Comparison of ENCODE assay signal across 19 cellular contexts in the genomic region with DNA sequence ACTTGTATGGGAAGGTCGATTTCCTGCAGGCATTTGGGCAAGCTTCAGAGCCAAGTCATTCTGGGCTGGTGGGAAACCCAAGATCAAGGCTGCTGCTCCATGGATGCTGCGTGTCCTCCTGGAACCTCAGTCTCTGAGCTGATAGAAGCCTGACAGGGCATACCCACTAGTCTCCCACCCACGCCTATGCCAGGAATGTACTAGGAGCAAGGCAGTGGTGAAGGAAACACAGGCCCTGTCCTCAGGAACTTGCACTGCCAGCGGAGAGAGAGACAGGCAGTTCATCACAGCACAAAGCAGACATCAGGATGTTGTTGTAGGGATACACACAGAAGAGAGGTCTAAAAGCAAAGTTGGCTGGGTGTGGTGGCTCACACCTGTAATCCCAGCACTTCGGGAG.
DNase-seq lines count a peak whose midpoint lies in the region; ATAC-seq and TF ChIP-seq lines count a peak whose summit lies in the region.
"Had no signal": no experiment of that assay in that cellular context is flagged by ENCODE, and none has a peak within 500 bp of the region (broad histone marks: within the 10 kb centered on the region; RNA-seq: fewer than 3 reads in every experiment).

No MANE protein-coding gene starts in this region.

- H3K4me1 ChIP-seq in neural progenitor cell: no peaks in the 10 kb centered on the region

- DNase-seq in activated T-cell treated with anti-CD3 and anti-CD28 coated beads, Interleukin-2, amount 50 U/mL, for 24 hours: peak; percentile 9
- no peak for DNase-seq in activated T-cell treated with anti-CD3 and anti-CD28 coated beads, Interleukin-2, amount 50 U/mL, for 4 hours
- DNase-seq in amniotic epithelial cell (ENCODE audit: low read depth) (peak; percentile 37), neural progenitor cell (ENCODE audit: low spot score) (no peak), type B pancreatic cell (ENCODE audit: extremely low spot score, unreplicated experiment) (no peak), DMS53 (lab: John Stamatoyannopoulos, UW) (no peak), inferior parietal cortex (ENCODE audit: extremely low spot score) (no peak)
- DNase-seq: CD8-positive, alpha-beta memory T cell; DND-41; GF-D8; NCI-H1105; NCI-H1694; NCI-H510A treated with DMSO at 0.1 percent for 48 hours; NCI-H82 had no signal

- ATAC-seq in activated T-cell treated with anti-CD3 and anti-CD28 coated beads, Interleukin-2, amount 50 U/mL, for 4 hours: no peak
- no peak for ATAC-seq in GM18867 (IDR thresholded peaks at IDR 0.05; ENCODE audit: unreplicated experiment)
- ATAC-seq: GM23338, Panc1, Right ventricle myocardium inferior had no signal

- H3K4me3 Mint-ChIP-seq in activated T-cell treated with anti-CD3 and anti-CD28 coated beads, Interleukin-2, amount 50 U/mL, for 24 hours: no peak overlapping the region
- H3K4me3 Mint-ChIP-seq in activated T-cell treated with anti-CD3 and anti-CD28 coated beads, Interleukin-2, amount 50 U/mL, for 4 hours: no peak overlapping the region
- H3K4me3 Mint-ChIP-seq in neural progenitor cell (no peak overlapping the region), type B pancreatic cell (no peak overlapping the region)
- H3K4me3 Mint-ChIP-seq: CD8-positive, alpha-beta memory T cell; GM23338 had no signal

- H3K27me3 Mint-ChIP-seq in activated T-cell treated with anti-CD3 and anti-CD28 coated beads, Interleukin-2, amount 50 U/mL, for 24 hours: no peaks in the 10 kb centered on the region
- no peaks in the 10 kb centered on the region for H3K27me3 Mint-ChIP-seq in activated T-cell treated with anti-CD3 and anti-CD28 coated beads, Interleukin-2, amount 50 U/mL, for 4 hours (ENCODE audit: low read depth)
- H3K27me3 Mint-ChIP-seq in neural progenitor cell (ENCODE audit: insufficient read depth, low read depth) (peaks cover 5% of the 10 kb centered on the region), type B pancreatic cell (no peaks in the 10 kb centered on the region)

- H3K4me3 ChIP-seq in neural progenitor cell: no peak overlapping the region
- H3K4me3 ChIP-seq: GM23338 had no signal

- no peaks in the 10 kb centered on the region for H3K27me3 ChIP-seq in neural progenitor cell

- H3K4me1 Mint-ChIP-seq in activated T-cell treated with anti-CD3 and anti-CD28 coated beads, Interleukin-2, amount 50 U/mL, for 24 hours (ENCODE audit: low read depth): peaks cover 24% of the 10 kb centered on the region
- peaks cover 15% of the 10 kb centered on the region for H3K4me1 Mint-ChIP-seq in activated T-cell treated with anti-CD3 and anti-CD28 coated beads, Interleukin-2, amount 50 U/mL, for 4 hours (ENCODE audit: low read depth)
- H3K4me1 Mint-ChIP-seq in neural progenitor cell: peaks cover 15% of the 10 kb centered on the region
- H3K4me1 Mint-ChIP-seq in type B pancreatic cell (ENCODE audit: unreplicated experiment): no peaks in the 10 kb centered on the region

- H3F3A ChIP-seq in neural progenitor cell (ENCODE audit: low read depth): no peaks in the 10 kb centered on the region

- no peak overlapping the region for H2AFZ ChIP-seq in neural progenitor cell (replicated peaks)
- H2AFZ ChIP-seq: GM23338 had no signal

- no peaks in the 10 kb centered on the region for H3K36me3 Mint-ChIP-seq in activated T-cell treated with anti-CD3 and anti-CD28 coated beads, Interleukin-2, amount 50 U/mL, for 24 hours (ENCODE audit: low read depth)
- H3K36me3 Mint-ChIP-seq in activated T-cell treated with anti-CD3 and anti-CD28 coated beads, Interleukin-2, amount 50 U/mL, for 4 hours (ENCODE audit: insufficient read depth): no peaks in the 10 kb centered on the region
- H3K36me3 Mint-ChIP-seq in neural progenitor cell: no peaks in the 10 kb centered on the region
- no peaks in the 10 kb centered on the region for H3K36me3 Mint-ChIP-seq in type B pancreatic cell
- H3K36me3 Mint-ChIP-seq: CD8-positive, alpha-beta memory T cell had no signal

- H3K4me2 ChIP-seq in neural progenitor cell: no peak overlapping the region
- H3K4me2 ChIP-seq: GM23338 had no signal

- no peak overlapping the region for H3K27ac Mint-ChIP-seq in activated T-cell treated with anti-CD3 and anti-CD28 coated beads, Interleukin-2, amount 50 U/mL, for 24 hours
- peak overlapping the region; percentile 90 for H3K27ac Mint-ChIP-seq in neural progenitor cell
- H3K27ac Mint-ChIP-seq in type B pancreatic cell: peak overlapping the region; percentile 62
- H3K27ac Mint-ChIP-seq: GM23338 had no signal

- H3K9me3 Mint-ChIP-seq in activated T-cell treated with anti-CD3 and anti-CD28 coated beads, Interleukin-2, amount 50 U/mL, for 24 hours: no peaks in the 10 kb centered on the region
- H3K9me3 Mint-ChIP-seq in activated T-cell treated with anti-CD3 and anti-CD28 coated beads, Interleukin-2, amount 50 U/mL, for 4 hours: no peaks in the 10 kb centered on the region
- H3K9me3 Mint-ChIP-seq in neural progenitor cell: no peaks in the 10 kb centered on the region
- no peaks in the 10 kb centered on the region for H3K9me3 Mint-ChIP-seq in type B pancreatic cell
- H3K9me3 Mint-ChIP-seq: CD8-positive, alpha-beta memory T cell; GM23338 had no signal

- no peaks in the 10 kb centered on the region for H3K79me2 ChIP-seq in neural progenitor cell (ENCODE audit: low read depth)

- no peak for TF ChIP-seq CTCF in neural progenitor cell (IDR thresholded peaks at IDR 0.05)
- TF ChIP-seq CTCF in type B pancreatic cell (conservative IDR thresholded peaks at IDR 0.05): no peak

- no peak overlapping the region for H3K27ac ChIP-seq in neural progenitor cell
- H3K27ac ChIP-seq: 22Rv1 had no signal

- no peaks in the 10 kb centered on the region for H4K20me1 ChIP-seq in neural progenitor cell (ENCODE audit: low read depth)

- H3K9me3 ChIP-seq in neural progenitor cell (ENCODE audit: low read depth): no peaks in the 10 kb centered on the region

- H3K36me3 ChIP-seq in neural progenitor cell: no peaks in the 10 kb centered on the region

- H3K9ac ChIP-seq in neural progenitor cell: no peak overlapping the region

Comparison
In these comparisons a context has a peak if more than half of its experiments do, and no peak if none do; other contexts are left out.
1. DNase-seq: peak in activated T-cell treated with anti-CD3 and anti-CD28 coated beads, Interleukin-2, amount 50 U/mL, for 24 hours (single experiment) and amniotic epithelial cell (single experiment); none in activated T-cell treated with anti-CD3 and anti-CD28 coated beads, Interleukin-2, amount 50 U/mL, for 4 hours (single experiment), neural progenitor cell (single experiment), type B pancreatic cell (single experiment), DMS53 (single experiment) and inferior parietal cortex (single experiment).